ENCODE assay signal across 8 cellular contexts in genomic region chr17:58005031-58005727, GRCh38. TPM values are rescaled to one million over a fixed set of nuclear protein-coding genes. Genes with fewer than 3 reads are reported as not detected.
DNase-seq lines count a peak whose midpoint lies in the region; ATAC-seq, FAIRE-seq and TF ChIP-seq lines count a peak whose summit lies in the region.

No MANE protein-coding gene starts in this region.

- H3K27ac ChIP-seq in A549, result peak overlapping the region; percentile 95 to 97; a peak in 5 of 6 replicates

- H3K9me3 ChIP-seq in A549 (no peaks in the 10 kb centered on the region), HAP-1 (no peaks in the 10 kb centered on the region; the same call in none of the 2 replicates)

- 12% methylated on average over 12 of the region's 12 CpGs for WGBS in A549 (ENCODE audit: missing lambda C conversion rate)

- H3K36me3 Mint-ChIP-seq in activated naive CD8-positive, alpha-beta T cell treated with anti-CD3 and anti-CD28 coated beads, Interleukin-2, amount 10 ng/mL, durations not matched to agents 7 days and 5 days, result peaks cover 34% of the 10 kb centered on the region
- peaks cover 25% of the 10 kb centered on the region for H3K36me3 Mint-ChIP-seq in memory B cell

- H3K27ac Mint-ChIP-seq in activated naive CD8-positive, alpha-beta T cell treated with anti-CD3 and anti-CD28 coated beads, Interleukin-2, amount 10 ng/mL, durations not matched to agents 7 days and 5 days, result peak overlapping the region; percentile 99
- H3K27ac Mint-ChIP-seq in memory B cell, result peak overlapping the region; percentile 98

- CTCF ChIA-PET in A549 (lab: Yijun Ruan, JAX), result interaction anchor here (0.8 to 26.3 kb wide), 6 partner anchors 10 to 172 kb away, joined by 3 to 1377 read pairs (median 14); partner anchors contain the start of gene MRPS23

- no peak for TF ChIP-seq RAD21 in A549 (conservative IDR thresholded peaks at IDR 0.05 in 1 of 2, IDR thresholded peaks at IDR 0.05 in 1 of 2)

- no peaks in the 10 kb centered on the region for H3K9me3 Mint-ChIP-seq in activated naive CD8-positive, alpha-beta T cell treated with anti-CD3 and anti-CD28 coated beads, Interleukin-2, amount 10 ng/mL, durations not matched to agents 7 days and 5 days
- no peaks in the 10 kb centered on the region for H3K9me3 Mint-ChIP-seq in memory B cell

- no peaks in the 10 kb centered on the region for H3K27me3 ChIP-seq in HAP-1 (ENCODE audit: low read depth)

- peak; percentile 43 for FAIRE-seq in A549 (lab: Jason Lieb, UNC)

- H3K4me3 Mint-ChIP-seq in activated naive CD8-positive, alpha-beta T cell treated with anti-CD3 and anti-CD28 coated beads, Interleukin-2, amount 10 ng/mL, durations not matched to agents 7 days and 5 days, result peak overlapping the region; percentile 98
- peak overlapping the region; percentile 99 for H3K4me3 Mint-ChIP-seq in memory B cell

- H3K4me2 ChIP-seq in A549, result peak overlapping the region; percentile 89

- peak overlapping the region; percentile 71 for H3K4me3 ChIP-seq in A549
- H3K4me3 ChIP-seq in HAP-1, result peak overlapping the region; percentile 96

- TF ChIP-seq EP300 in A549 (IDR thresholded peaks at IDR 0.05), result no peak

- H3K4me1 ChIP-seq in A549 (peaks cover 57% of the 10 kb centered on the region), HAP-1 (peaks cover 34% of the 10 kb centered on the region)

- H3K27me3 Mint-ChIP-seq in activated naive CD8-positive, alpha-beta T cell treated with anti-CD3 and anti-CD28 coated beads, Interleukin-2, amount 10 ng/mL, durations not matched to agents 7 days and 5 days, result no peaks in the 10 kb centered on the region
- H3K27me3 Mint-ChIP-seq in memory B cell, result no peaks in the 10 kb centered on the region

- no peak for TF ChIP-seq POLR2A in A549 (IDR thresholded peaks at IDR 0.05; ENCODE audit: low read length)

- DNase-seq in A549 (ENCODE audit: low read depth in 1 of 2, low spot score in 1 of 2) (peak in 1 of 2 experiments; percentile 57), HAP-1 (ENCODE audit: low spot score in 2 of 2) (peak; percentile 22 to 32), memory B cell (ENCODE audit: low spot score in 2 of 2) (no peak), mesenteric fat pad (ENCODE audit: low spot score) (no peak), NCI-H2171 (lab: John Stamatoyannopoulos, UW) (no peak)
- no peak for DNase-seq in activated naive CD8-positive, alpha-beta T cell treated with anti-CD3 and anti-CD28 coated beads, Interleukin-2, amount 10 ng/mL, durations not matched to agents 7 days and 5 days

- H3K4me1 Mint-ChIP-seq in activated naive CD8-positive, alpha-beta T cell treated with anti-CD3 and anti-CD28 coated beads, Interleukin-2, amount 10 ng/mL, durations not matched to agents 7 days and 5 days, result peaks cover 47% of the 10 kb centered on the region
- H3K4me1 Mint-ChIP-seq in memory B cell, result peaks cover 29% of the 10 kb centered on the region

- in situ Hi-C loops in HAP-1 (cut with MboI; ENCODE audit: low sequenced_read_pairs), result loop anchor here (10.0 kb wide), 1 partner anchor 110 kb away; no protein-coding TSS in a partner anchor

- no peak for ATAC-seq in A549
- no peak for ATAC-seq in activated naive CD8-positive, alpha-beta T cell treated with anti-CD3 and anti-CD28 coated beads, Interleukin-2, amount 10 ng/mL, durations not matched to agents 7 days and 5 days (ENCODE audit: low read depth)
- ATAC-seq in memory B cell (ENCODE audit: low read depth), result no peak
- ATAC-seq in GM18502 (IDR thresholded peaks at IDR 0.05; ENCODE audit: poor library complexity, unreplicated experiment), result no peak
- no peak for ATAC-seq in GM18873 (IDR thresholded peaks at IDR 0.05; ENCODE audit: low FRiP score, unreplicated experiment)

- POLR2A ChIA-PET in A549 (lab: Yijun Ruan, JAX), result interaction anchor here (1.0 to 2.7 kb wide), 2 partner anchors 9 to 78 kb away, joined by 3 to 41 read pairs; partner anchors contain the start of gene DYNLL2
- POLR2A ChIA-PET in activated naive CD8-positive, alpha-beta T cell treated with anti-CD3 and anti-CD28 coated beads, Interleukin-2, amount 10 ng/mL, durations not matched to agents 7 days and 5 days (lab: Charles Lee), result interaction anchor here (2.0 to 4.6 kb wide), 3 partner anchors 8 to 155 kb away, joined by 6 to 49 read pairs (median 44); partner anchors contain the start of gene MRPS23

- TF ChIP-seq CTCF in A549 (IDR thresholded peaks at IDR 0.05), result no peak

- peaks cover 65% of the 10 kb centered on the region for H3K36me3 ChIP-seq in HAP-1 (replicated peaks)

TF ChIP-seq in A549, 52 proteins besides CTCF, POLR2A, EP300 and RAD21:
- TF ChIP-seq JUN (IDR thresholded peaks at IDR 0.05) (0 out of 5 replicates have a peak, but pooled peaks of 1 of the 2 experiments have one; percentile 34), TFCP2L1 (CRISPR knock-in tag; IDR thresholded peaks at IDR 0.05) (no peak), RFX5 (IDR thresholded peaks at IDR 0.05) (no peak), NR3C1 (IDR thresholded peaks at IDR 0.05) (no peak), CBX8 (IDR thresholded peaks at IDR 0.05) (no peak), USF2 (IDR thresholded peaks at IDR 0.05) (no peak), HDAC2 (IDR thresholded peaks at IDR 0.05) (no peak), FOSB (CRISPR knock-in tag; IDR thresholded peaks at IDR 0.05) (0 out of 2 replicates have a peak, but pooled peaks have one; percentile 9), CHD4 (IDR thresholded peaks at IDR 0.05; ENCODE audit: borderline replicate concordance) (no peak), PBX3 (IDR thresholded peaks at IDR 0.05) (0 out of 2 replicates have a peak, but pooled peaks have one; percentile 9), BHLHE40 (IDR thresholded peaks at IDR 0.05; ENCODE audit: low read depth, low read length) (no peak), MAX (IDR thresholded peaks at IDR 0.05) (0 out of 2 replicates have a peak, but pooled peaks have one; percentile 12), ZSCAN20 (CRISPR knock-in tag; IDR thresholded peaks at IDR 0.05) (no peak), HOXA7 (CRISPR knock-in tag; IDR thresholded peaks at IDR 0.05) (peak; percentile 14; the same call in 1 of the 2 replicates)
TF ChIP-seq in A549: peak in this region for 5.

RNA-seq across cellular contexts. Expression of gene SRSF1, which starts 1.9 kb away (rescaled TPM):
- polyA plus RNA-seq in A549 (2011; rRNA removed) (332 and 490 TPM in 2 replicates), A549 (2017; fragmentation: RNase III; extraction: RNeasy Plus Mini Kit Qiagen cat#74134 plus additional on column Dnase treatment) (364 to 399 TPM (median 368 TPM) in 3 replicates)
- polyA plus RNA-seq in A549 (2012; cell fraction: cytosol; rRNA removed), result 272 and 316 TPM in 2 replicates
- polyA plus RNA-seq in A549 (2012; cell fraction: nucleus; rRNA removed), result 597 and 706 TPM in 2 replicates
- 330 and 342 TPM in 2 replicates for polyA minus RNA-seq in A549 (2011; rRNA and poly(A)+ RNA removed)
- 100 to 1,000 TPM; 314 to 323 TPM for total RNA-seq in activated naive CD8-positive, alpha-beta T cell treated with anti-CD3 and anti-CD28 coated beads, Interleukin-2, amount 10 ng/mL, durations not matched to agents 7 days and 5 days
- total RNA-seq in mesenteric fat pad, result 167 TPM

RNA-seq across cellular contexts. Expression of gene VEZF1, which starts 17.1 kb away (rescaled TPM):
- polyA plus RNA-seq in A549 (2011; rRNA removed), result 57.7 and 63.8 TPM in 2 replicates
- 19.9 and 25.2 TPM in 2 replicates for polyA plus RNA-seq in A549 (2012; cell fraction: cytosol; rRNA removed)
- 12.5 and 13.7 TPM in 2 replicates for polyA plus RNA-seq in A549 (2012; cell fraction: nucleus; rRNA removed)
- polyA plus RNA-seq in A549 (2017; fragmentation: RNase III; extraction: RNeasy Plus Mini Kit Qiagen cat#74134 plus additional on column Dnase treatment), result 48.1 to 55.5 TPM (median 50.3 TPM) in 3 replicates
- 83.1 and 90.7 TPM in 2 replicates for polyA minus RNA-seq in A549 (2011; rRNA and poly(A)+ RNA removed)
- 10 to 100 TPM; 54.0 to 57.8 TPM for total RNA-seq in activated naive CD8-positive, alpha-beta T cell treated with anti-CD3 and anti-CD28 coated beads, Interleukin-2, amount 10 ng/mL, durations not matched to agents 7 days and 5 days
- total RNA-seq in mesenteric fat pad, result 42.7 TPM

RNA-seq across cellular contexts. Expression of gene CUEDC1, which starts 50.0 kb away (rescaled TPM):
- polyA plus RNA-seq in A549 (2011; rRNA removed) (44.3 and 54.8 TPM in 2 replicates), A549 (2017; fragmentation: RNase III; extraction: RNeasy Plus Mini Kit Qiagen cat#74134 plus additional on column Dnase treatment) (70.7 to 103 TPM (median 90.6 TPM) in 3 replicates)
- polyA plus RNA-seq in A549 (2012; cell fraction: cytosol; rRNA removed), result 47.9 and 48.0 TPM in 2 replicates
- polyA plus RNA-seq in A549 (2012; cell fraction: nucleus; rRNA removed), result 222 and 260 TPM in 2 replicates
- 20.1 and 41.6 TPM in 2 replicates for polyA minus RNA-seq in A549 (2011; rRNA and poly(A)+ RNA removed)
- 1 to 10 TPM in 1 of 2 experiments, under 1 TPM in 1; 0.28 to 1.2 TPM for total RNA-seq in activated naive CD8-positive, alpha-beta T cell treated with anti-CD3 and anti-CD28 coated beads, Interleukin-2, amount 10 ng/mL, durations not matched to agents 7 days and 5 days
- total RNA-seq in mesenteric fat pad, result 34.1 TPM

Comparison
In these comparisons a context has a peak if more than half of its experiments do, and no peak if none do; other contexts are left out.
1. DNase-seq: peak in HAP-1 (2 of 2); none in activated naive CD8-positive, alpha-beta T cell treated with anti-CD3 and anti-CD28 coated beads, Interleukin-2, amount 10 ng/mL, durations not matched to agents 7 days and 5 days (single experiment), memory B cell (0 of 2), mesenteric fat pad (single experiment) and NCI-H2171 (single experiment).
2. RNA of gene CUEDC1, which starts 50.0 kb away (total RNA-seq): 34.1 TPM in mesenteric fat pad (single experiment); 0.28 to 1.2 TPM in activated naive CD8-positive, alpha-beta T cell treated with anti-CD3 and anti-CD28 coated beads, Interleukin-2, amount 10 ng/mL, durations not matched to agents 7 days and 5 days; every median in the first group is over 10 times any median in the second.